Comparison of ENCODE assay signal across 23 cellular contexts in the genomic region with DNA sequence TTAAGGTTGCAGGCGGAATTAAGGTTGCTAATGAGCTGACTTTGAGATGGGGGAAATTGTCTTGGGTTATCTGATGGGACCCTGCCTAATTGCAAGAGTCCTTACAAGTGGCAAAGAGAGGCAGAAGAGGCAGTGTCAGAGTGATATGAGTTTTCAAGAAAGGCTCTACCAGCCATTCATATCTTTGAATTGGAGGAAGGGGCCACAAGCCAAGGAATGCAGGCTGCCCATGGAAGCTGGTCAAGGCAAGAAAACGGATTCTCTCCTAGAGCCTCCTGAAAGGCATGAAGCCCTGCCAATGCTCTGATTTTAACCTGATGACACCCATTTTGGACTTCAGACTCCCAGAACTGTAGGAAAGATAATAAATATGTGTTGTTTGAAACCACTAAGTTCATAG. TPM values are rescaled to one million over a fixed set of nuclear protein-coding genes. Genes with fewer than 3 reads are reported as not detected.
"Had no signal": no experiment of that assay in that cellular context is flagged by ENCODE, and none has a peak within 500 bp of the region (broad histone marks: within the 10 kb centered on the region; RNA-seq: fewer than 3 reads in every experiment).

No MANE protein-coding gene starts in this region.

- H3K27me3 Mint-ChIP-seq: IgD-negative memory B cell had no signal

- H3K9ac ChIP-seq: KMS-11, SK-N-SH had no signal

- H3K36me3 Mint-ChIP-seq: IgD-negative memory B cell had no signal

- H3K27ac ChIP-seq: HL-60, KMS-11 had no signal

- H3K4me3 ChIP-seq: K562 had no signal

- H3K4me2 ChIP-seq: KMS-11, SK-N-SH had no signal

- ATAC-seq: K562 had no signal

- DNase-seq: Kasumi-1, MM.1S, NCI-H1092 treated with DMSO at 0.1 percent for 48 hours, NCI-H1436, NCI-H187, NCI-H2029, NCI-H2081 treated with DMSO at 0.1 percent for 48 hours, NCI-H2171, NCI-H226, NCI-H446, NCI-H510A, NCI-H524 treated with DMSO at 0.1 percent for 48 hours, NCI-H69, NCI-H774, RPMI8226, SHP77, SK-N-SH had no signal

- FAIRE-seq: HTR-8/SVneo, K562, RCC 7860 had no signal

- H3K27ac Mint-ChIP-seq: IgD-negative memory B cell had no signal

- H3K9me3 ChIP-seq: SK-N-SH had no signal

RNA-seq across cellular contexts. Expression of a gene that starts 20.6 kb away (rescaled TPM):
- polyA plus RNA-seq: IgD-negative memory B cell had no signal
